In the genomic region with DNA sequence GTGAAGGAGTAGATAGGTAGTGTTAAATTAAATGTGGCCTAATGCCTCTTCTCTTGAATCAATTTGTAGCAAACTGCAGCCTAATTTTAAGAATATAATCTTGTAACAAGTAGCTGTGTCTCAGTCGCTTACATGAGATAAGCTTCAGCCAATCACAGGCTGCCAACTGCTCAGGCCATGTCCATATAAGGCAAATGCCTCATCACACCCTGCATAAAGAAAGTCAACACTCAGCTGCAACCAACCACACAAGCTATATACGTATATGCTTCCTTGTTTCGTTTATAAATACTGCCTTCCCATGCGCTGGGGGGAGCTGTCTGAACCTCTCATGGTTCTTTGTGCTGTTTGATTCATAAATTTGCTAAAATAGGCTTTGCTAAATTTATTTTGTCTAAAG, we compare ENCODE assay signal across 9 cellular contexts.
DNase-seq lines count a peak whose midpoint lies in the region; ATAC-seq and TF ChIP-seq lines count a peak whose summit lies in the region.
"Had no signal": no experiment of that assay in that cellular context is flagged by ENCODE, and none has a peak within 500 bp of the region (broad histone marks: within the 10 kb centered on the region; RNA-seq: fewer than 3 reads in every experiment).

No MANE protein-coding gene starts in this region.

- 0 out of 2 replicates have a peak, but pooled peaks cover 9% of the 10 kb centered on the region for H3K4me1 ChIP-seq in MM.1S (ENCODE audit: low read length)
- H3K4me1 ChIP-seq in effector memory CD4-positive, alpha-beta T cell (ENCODE audit: control insufficient read depth, insufficient read depth, low read length, poor library complexity, severe bottlenecking), result no peaks in the 10 kb centered on the region

- no peaks in the 10 kb centered on the region for H3K9me2 ChIP-seq in MM.1S (replicated peaks; ENCODE audit: insufficient read depth, low read length)

- no peak overlapping the region for H3K9ac ChIP-seq in MM.1S (ENCODE audit: low read length)

- DNase-seq in MM.1S (peak; percentile 83), epithelial cell of esophagus (ENCODE audit: low read depth) (peak; percentile 34), cerebellar cortex (ENCODE audit: low spot score) (no peak), dorsolateral prefrontal cortex (no peak)
- no peak for DNase-seq in effector memory CD4-positive, alpha-beta T cell
- DNase-seq: activated T-cell treated with anti-CD3 and anti-CD28 coated beads, Interleukin-2, amount 50 U/mL, for 1 hour; NCI-H774 had no signal

- H3K9me3 ChIP-seq in MM.1S (replicated peaks; ENCODE audit: insufficient read depth, low read length), result no peaks in the 10 kb centered on the region
- no peaks in the 10 kb centered on the region for H3K9me3 ChIP-seq in effector memory CD4-positive, alpha-beta T cell (ENCODE audit: control insufficient read depth, low read length)

- no peak; the same call in 1 of the 2 replicates for TF ChIP-seq CTCF in MM.1S (IDR thresholded peaks at IDR 0.05; ENCODE audit: low read length)
- no peak for TF ChIP-seq CTCF in epithelial cell of esophagus (IDR thresholded peaks at IDR 0.05; ENCODE audit: insufficient read depth, low read depth, low read length, missing control alignments)
- TF ChIP-seq CTCF in dorsolateral prefrontal cortex (IDR thresholded peaks at IDR 0.05 in 54 of 56, conservative IDR thresholded peaks at IDR 0.05 in 2 of 56; ENCODE audit: low read depth in 1 of 56, partially characterized antibody in 56 of 56), result no peak

- H3K27ac ChIP-seq in MM.1S (ENCODE audit: low read length) (peak overlapping the region; percentile 63; the same call in 1 of the 2 replicates), dorsolateral prefrontal cortex (no peak overlapping the region)
- no peak overlapping the region for H3K27ac ChIP-seq in effector memory CD4-positive, alpha-beta T cell (ENCODE audit: insufficient read depth, low read length, poor library complexity, severe bottlenecking)

- H3K27me3 ChIP-seq in MM.1S (replicated peaks; ENCODE audit: insufficient read depth, low read length), result no peaks in the 10 kb centered on the region
- H3K27me3 ChIP-seq in effector memory CD4-positive, alpha-beta T cell (replicated peaks; ENCODE audit: control insufficient read depth, insufficient read depth, low read length, poor library complexity, severe bottlenecking), result no peaks in the 10 kb centered on the region
- peaks cover 0 to 9% (median 0%) of the 10 kb centered on the region in 45 donors for H3K27me3 ChIP-seq in dorsolateral prefrontal cortex

- H3K4me3 ChIP-seq in MM.1S (ENCODE audit: low read length), result no peak overlapping the region
- H3K4me3 ChIP-seq in epithelial cell of esophagus (ENCODE audit: low read length), result no peak overlapping the region
- H3K4me3 ChIP-seq in effector memory CD4-positive, alpha-beta T cell (ENCODE audit: insufficient read depth, low read depth, low read length, poor library complexity, severe bottlenecking), result no peak overlapping the region
- H3K4me3 ChIP-seq in dorsolateral prefrontal cortex, result no peak overlapping the region

- intact Hi-C loops in dorsolateral prefrontal cortex (cut with DNase I), result loop anchor here in 1 of 2 donors (10.0 kb wide), 1 partner anchor 1442 kb away; the partner anchor contains the start of gene LRATD1

- H3K79me2 ChIP-seq in MM.1S (ENCODE audit: low read length), result no peaks in the 10 kb centered on the region

- H3K4me2 ChIP-seq in MM.1S (ENCODE audit: low read depth, low read length), result peak overlapping the region; percentile 25; the same call in 1 of the 2 replicates

- ATAC-seq in GM18909 (IDR thresholded peaks at IDR 0.05; ENCODE audit: poor library complexity, unreplicated experiment), result peak; percentile 69
- peak; percentile 68 for ATAC-seq in HG02588 (IDR thresholded peaks at IDR 0.05; ENCODE audit: unreplicated experiment)

- H3K36me3 ChIP-seq in MM.1S (replicated peaks; ENCODE audit: insufficient read depth, low read length), result no peaks in the 10 kb centered on the region
- no peaks in the 10 kb centered on the region for H3K36me3 ChIP-seq in effector memory CD4-positive, alpha-beta T cell (ENCODE audit: control insufficient read depth, insufficient read depth, low read length)

- 0 out of 2 replicates have a peak overlapping the region, but pooled peaks have one; percentile 27 for H2AFZ ChIP-seq in MM.1S (ENCODE audit: low read length)

- no peaks in the 10 kb centered on the region for H4K20me1 ChIP-seq in MM.1S (ENCODE audit: insufficient read depth, low read length)

- H3F3A ChIP-seq in MM.1S (ENCODE audit: insufficient read depth, low read length), result peaks cover 5% of the 10 kb centered on the region; the same call in 1 of the 2 replicates

Comparison
In these comparisons a context has a peak if more than half of its experiments do, and no peak if none do; other contexts are left out.
1. DNase-seq: peak in MM.1S (single experiment) and epithelial cell of esophagus (single experiment); none in cerebellar cortex (single experiment), effector memory CD4-positive, alpha-beta T cell (0 of 3) and dorsolateral prefrontal cortex (0 of 10).